In the genomic region with DNA sequence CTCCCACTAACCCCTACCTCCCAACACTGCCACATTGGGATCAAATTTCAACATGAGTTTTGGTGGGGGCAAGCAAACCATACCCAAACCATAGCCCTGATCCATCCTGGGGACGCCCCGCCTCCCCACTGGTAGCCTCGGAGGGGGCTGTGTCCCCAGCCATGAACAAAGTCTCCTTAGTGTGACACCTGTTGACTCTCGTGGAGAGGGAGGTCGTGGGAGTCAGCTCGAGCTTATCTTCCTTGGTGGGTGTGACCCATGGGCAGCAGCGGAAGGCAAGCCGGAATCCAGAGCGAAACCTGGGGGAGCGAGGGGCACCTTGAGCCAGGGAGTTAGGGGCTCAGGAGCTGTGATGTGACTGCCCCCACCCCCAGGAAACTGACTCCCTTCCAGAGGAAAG, we compare ENCODE assay signal across 30 cellular contexts. TPM values are rescaled to one million over a fixed set of nuclear protein-coding genes. Genes with fewer than 3 reads are reported as not detected.
DNase-seq lines count a peak whose midpoint lies in the region; ATAC-seq and TF ChIP-seq lines count a peak whose summit lies in the region.
"Had no signal": no experiment of that assay in that cellular context is flagged by ENCODE, and none has a peak within 500 bp of the region (broad histone marks: within the 10 kb centered on the region; RNA-seq: fewer than 3 reads in every experiment).

No MANE protein-coding gene starts in this region.

- H3K4me3 ChIP-seq in muscle layer of duodenum (ENCODE audit: low read depth in 1 of 2, low read length in 2 of 2), result no peak overlapping the region
- no peak overlapping the region for H3K4me3 ChIP-seq in vagina
- H3K4me3 ChIP-seq: BLaER1, body of pancreas, HAP-1, tibial nerve had no signal

- H3K27ac Mint-ChIP-seq in activated T-helper 17 cell treated with anti-CD3 and anti-CD28 coated beads, Interleukin-2, amount 50 U/mL, for 72 hours, result peak overlapping the region; percentile 79
- H3K27ac Mint-ChIP-seq: activated CD8-positive, alpha-beta T cell treated with anti-CD3 and anti-CD28 coated beads, Interleukin-2, amount 10 ng/mL, durations not matched to agents 7 days and 5 days; progenitor cell of endocrine pancreas had no signal

- ATAC-seq in left cardiac atrium (no peak), left ventricle myocardium superior (no peak)
- ATAC-seq in activated T-helper 17 cell treated with anti-CD3 and anti-CD28 coated beads, Interleukin-2, amount 50 U/mL, for 72 hours (replicated peaks), result no peak
- ATAC-seq: activated CD8-positive, alpha-beta T cell treated with anti-CD3 and anti-CD28 coated beads, Interleukin-2, amount 10 ng/mL, durations not matched to agents 7 days and 5 days; body of pancreas; sciatic nerve; stimulated activated naive CD8-positive, alpha-beta T cell treated with anti-CD3 and anti-CD28 coated beads, Interleukin-15, Interleukin-2, amounts not matched to agents 100 U/mL and 50 U/mL, for 24 hours had no signal

- no peak overlapping the region for H3K4me3 Mint-ChIP-seq in activated T-helper 17 cell treated with anti-CD3 and anti-CD28 coated beads, Interleukin-2, amount 50 U/mL, for 72 hours
- H3K4me3 Mint-ChIP-seq: activated CD8-positive, alpha-beta T cell treated with anti-CD3 and anti-CD28 coated beads, Interleukin-2, amount 10 ng/mL, durations not matched to agents 7 days and 5 days; memory B cell had no signal

- intact Hi-C loops in left cardiac atrium (cut with DNase I) (no loop called here), left ventricle myocardium superior (cut with micrococcal nuclease) (no loop called here), vagina (cut with DNase I) (no loop called here)

- peaks cover 14% of the 10 kb centered on the region for H3K4me1 Mint-ChIP-seq in activated T-helper 17 cell treated with anti-CD3 and anti-CD28 coated beads, Interleukin-2, amount 50 U/mL, for 72 hours

- no peaks in the 10 kb centered on the region for H3K9me3 Mint-ChIP-seq in activated T-helper 17 cell treated with anti-CD3 and anti-CD28 coated beads, Interleukin-2, amount 50 U/mL, for 72 hours
- H3K9me3 Mint-ChIP-seq: memory B cell had no signal

- H3K27me3 ChIP-seq in muscle layer of duodenum (ENCODE audit: low read depth, low read length) (no peaks in the 10 kb centered on the region), vagina (no peaks in the 10 kb centered on the region)
- H3K27me3 ChIP-seq: BLaER1, body of pancreas, tibial nerve had no signal

- no peak for TF ChIP-seq POLR2A in vagina (IDR thresholded peaks at IDR 0.05)

- H3K27me3 Mint-ChIP-seq in activated T-helper 17 cell treated with anti-CD3 and anti-CD28 coated beads, Interleukin-2, amount 50 U/mL, for 72 hours, result no peaks in the 10 kb centered on the region
- H3K27me3 Mint-ChIP-seq: memory B cell had no signal

- H3K36me3 Mint-ChIP-seq in activated T-helper 17 cell treated with anti-CD3 and anti-CD28 coated beads, Interleukin-2, amount 50 U/mL, for 72 hours (ENCODE audit: low read depth), result peaks cover 49% of the 10 kb centered on the region

- H3K27ac ChIP-seq in muscle layer of duodenum (ENCODE audit: low read length) (peak overlapping the region; percentile 1), vagina (peak overlapping the region; percentile 89)
- H3K27ac ChIP-seq: BLaER1, body of pancreas, KMS-11 had no signal

- H3K9me3 ChIP-seq in muscle layer of duodenum (ENCODE audit: control insufficient read depth in 1 of 2, low read length in 2 of 2), result no peaks in the 10 kb centered on the region
- H3K9me3 ChIP-seq in vagina, result no peaks in the 10 kb centered on the region
- H3K9me3 ChIP-seq: BLaER1, body of pancreas, Caco-2, HAP-1, tibial nerve had no signal

- DNase-seq in left cardiac atrium, result peak; percentile 14
- DNase-seq in left ventricle myocardium superior, result no peak
- DNase-seq in vagina (ENCODE audit: extremely low spot score in 2 of 2), result no peak
- no peak for DNase-seq in ecto neural progenitor cell (ENCODE audit: low spot score)
- no peak for DNase-seq in NCI-H446 treated with DMSO at 0.1 percent for 48 hours (lab: John Stamatoyannopoulos, UW)
- no peak for DNase-seq in NK-92 (lab: John Stamatoyannopoulos, UW; ENCODE audit: unreplicated experiment)
- DNase-seq: ACHN; activated CD4-positive, alpha-beta T cell treated with anti-CD3 and anti-CD28 coated beads for 1 hour; activated CD8-positive, alpha-beta T cell treated with anti-CD3 and anti-CD28 coated beads, Interleukin-2, amount 10 ng/mL, durations not matched to agents 7 days and 5 days; activated gamma-delta T cell treated with Interleukin-2 at 50 U/mL for 16 hours; body of pancreas; Caco-2; DMS79; effector CD4-positive, alpha-beta T cell; GDM1; NCI-H1417 treated with DMSO at 0.1 percent for 48 hours; NCI-H2081; NCI-H226; stimulated activated naive CD8-positive, alpha-beta T cell treated with anti-CD3 and anti-CD28 coated beads, Interleukin-15, Interleukin-2, amounts not matched to agents 100 U/mL and 50 U/mL, for 24 hours had no signal

- peaks cover 9 to 29% of the 10 kb centered on the region in 2 donors for H3K36me3 ChIP-seq in muscle layer of duodenum (ENCODE audit: control insufficient read depth in 1 of 2, insufficient read depth in 2 of 2, low read length in 2 of 2)
- H3K36me3 ChIP-seq in vagina, result peaks cover 0 to 22% of the 10 kb centered on the region in 2 donors

- peaks cover 7 to 40% of the 10 kb centered on the region in 2 donors for H3K4me1 ChIP-seq in muscle layer of duodenum (ENCODE audit: control insufficient read depth in 1 of 2, insufficient read depth in 2 of 2, low read length in 2 of 2)
- peaks cover 63% of the 10 kb centered on the region for H3K4me1 ChIP-seq in vagina

- TF ChIP-seq CTCF in vagina (IDR thresholded peaks at IDR 0.05), result no peak

RNA-seq across cellular contexts. Expression of gene TACR2, which starts 11.9 kb away (rescaled TPM):
- total RNA-seq in left cardiac atrium (under 1 TPM; 0.24 to 0.31 TPM), left ventricle myocardium superior (not detected), vagina (6.1 TPM)
- total RNA-seq in activated T-helper 17 cell treated with anti-CD3 and anti-CD28 coated beads, Interleukin-2, amount 50 U/mL, for 72 hours, result not detected
- total RNA-seq: activated CD8-positive, alpha-beta T cell treated with anti-CD3 and anti-CD28 coated beads, Interleukin-2, amount 10 ng/mL, durations not matched to agents 7 days and 5 days; HT1080; progenitor cell of endocrine pancreas; T-helper 1 cell treated with Interleukin-12 subunit alpha and Interleukin-12 subunit beta and Interleukin-4 antibody, amounts not matched to agents 30 ng/mL and 1 ng/mL, for 36 hours had no signal

RNA-seq across cellular contexts. Expression of gene TSPAN15, which starts 46.5 kb away (rescaled TPM):
- total RNA-seq in left cardiac atrium (10 to 100 TPM; 11.0 to 17.3 TPM), left ventricle myocardium superior (8.3 TPM), vagina (26.5 TPM)
- 10 to 100 TPM in 1 of 2 donors, 1 to 10 TPM in 1; 4.9 to 12.7 TPM for total RNA-seq in activated T-helper 17 cell treated with anti-CD3 and anti-CD28 coated beads, Interleukin-2, amount 50 U/mL, for 72 hours
